Comparison of ENCODE assay signal across 10 cellular contexts in genomic region chr2:10159086-10159485, GRCh38.
"Had no signal": no experiment of that assay in that cellular context is flagged by ENCODE, and none has a peak within 500 bp of the region (broad histone marks: within the 10 kb centered on the region; RNA-seq: fewer than 3 reads in every experiment).

No MANE protein-coding gene starts in this region.

- H3K27ac Mint-ChIP-seq: activated CD4-positive, alpha-beta T cell treated with anti-CD3 and anti-CD28 coated beads for 36 hours; activated T-cell treated with anti-CD3 and anti-CD28 coated beads, Interleukin-2, amount 50 U/mL, for 72 hours had no signal

- H3K36me3 ChIP-seq: adrenal gland, thyroid gland had no signal

- H3K4me1 ChIP-seq: adrenal gland had no signal

- H3K9me3 ChIP-seq: adrenal gland, thyroid gland had no signal

- H3K4me1 Mint-ChIP-seq: activated CD4-positive, alpha-beta T cell treated with anti-CD3 and anti-CD28 coated beads for 36 hours had no signal

- H3K4me3 Mint-ChIP-seq: activated CD4-positive, alpha-beta T cell treated with anti-CD3 and anti-CD28 coated beads for 36 hours; activated T-cell treated with anti-CD3 and anti-CD28 coated beads, Interleukin-2, amount 50 U/mL, for 72 hours had no signal

- H3K9me3 Mint-ChIP-seq: activated T-cell treated with anti-CD3 and anti-CD28 coated beads, Interleukin-2, amount 50 U/mL, for 72 hours had no signal

- H3K27me3 ChIP-seq: adrenal gland, thyroid gland had no signal

- H3K27me3 Mint-ChIP-seq: activated CD4-positive, alpha-beta T cell treated with anti-CD3 and anti-CD28 coated beads for 36 hours had no signal

- H3K27ac ChIP-seq: adrenal gland, thyroid gland, VCaP had no signal

- DNase-seq: activated CD4-positive, alpha-beta T cell treated with anti-CD3 and anti-CD28 coated beads for 36 hours; activated naive CD4-positive, alpha-beta T cell; activated T-cell treated with anti-CD3 and anti-CD28 coated beads, Interleukin-2, amount 50 U/mL, for 72 hours; adrenal gland; central memory CD4-positive, alpha-beta T cell; effector memory CD4-positive, alpha-beta T cell; erythroblast; hippocampal formation; thyroid gland had no signal

- H3K4me3 ChIP-seq: adrenal gland, thyroid gland had no signal
